ENCODE assay signal across 9 cellular contexts in genomic region chr2:68832161-68832869, GRCh38. TPM values are rescaled to one million over a fixed set of nuclear protein-coding genes. Genes with fewer than 3 reads are reported as not detected.
DNase-seq lines count a peak whose midpoint lies in the region; TF ChIP-seq lines count a peak whose summit lies in the region.
"Had no signal": no experiment of that assay in that cellular context is flagged by ENCODE, and none has a peak within 500 bp of the region (broad histone marks: within the 10 kb centered on the region; RNA-seq: fewer than 3 reads in every experiment).

No MANE protein-coding gene starts in this region.

- DNase-seq in GM06990 (ENCODE audit: extremely low read depth, insufficient read length): peak; percentile 19
- DNase-seq in NCI-H226: peak; percentile 41
- peak; percentile 62 for DNase-seq in activated naive CD4-positive, alpha-beta T cell treated with anti-CD3 and anti-CD28 coated beads for 36 hours
- DNase-seq in left ventricle myocardium inferior: peak; percentile 31
- DNase-seq in stimulated activated CD4-positive, alpha-beta T cell treated with anti-CD3 and anti-CD28 coated beads, Interleukin-12 subunit alpha, Interleukin-12 subunit beta, amount 100 ng/mL, for 4 hours: peak; percentile 17
- DNase-seq in NCI-H1417 (lab: John Stamatoyannopoulos, UW): no peak
- DNase-seq in NCI-H1092 (lab: John Stamatoyannopoulos, UW): no peak

- peak overlapping the region; percentile 90 for H3K27ac Mint-ChIP-seq in activated naive CD4-positive, alpha-beta T cell treated with anti-CD3 and anti-CD28 coated beads for 36 hours

- H3K27ac ChIP-seq in HEK293 (ENCODE audit: extremely low read depth, low read depth, low read length): no peak overlapping the region
- peak overlapping the region; percentile 83 for H3K27ac ChIP-seq in left ventricle myocardium inferior (replicated peaks)
- H3K27ac ChIP-seq: SK-N-MC had no signal

- intact Hi-C loops in activated naive CD4-positive, alpha-beta T cell treated with anti-CD3 and anti-CD28 coated beads for 36 hours (cut with micrococcal nuclease): loop anchor here (1.0 to 5.0 kb wide), 5 partner anchors 66 to 365 kb away; partner anchors contain the start of genes APLF and FBXO48
- intact Hi-C loops in left ventricle myocardium inferior (cut with micrococcal nuclease): no loop called here

- no peaks in the 10 kb centered on the region for H3K9me3 Mint-ChIP-seq in activated naive CD4-positive, alpha-beta T cell treated with anti-CD3 and anti-CD28 coated beads for 36 hours

- H3K36me3 ChIP-seq in GM06990 (ENCODE audit: control insufficient read depth, insufficient read depth, low read length): no peaks in the 10 kb centered on the region
- H3K36me3 ChIP-seq in HEK293 (ENCODE audit: control insufficient read depth in 2 of 2, insufficient read depth in 1 of 2, low read length in 2 of 2): no peaks in the 10 kb centered on the region
- no peaks in the 10 kb centered on the region for H3K36me3 ChIP-seq in left ventricle myocardium inferior

- H3K4me1 ChIP-seq in HEK293 (ENCODE audit: control insufficient read depth, insufficient read depth, low read length) (peaks cover 8% of the 10 kb centered on the region), left ventricle myocardium inferior (peaks cover 55% of the 10 kb centered on the region)

- peaks cover 67% of the 10 kb centered on the region for H3K4me1 Mint-ChIP-seq in activated naive CD4-positive, alpha-beta T cell treated with anti-CD3 and anti-CD28 coated beads for 36 hours (ENCODE audit: low read depth)

- H3K9me3 ChIP-seq in HEK293 (ENCODE audit: control insufficient read depth, insufficient read depth, low read depth, low read length): no peaks in the 10 kb centered on the region
- H3K9me3 ChIP-seq in left ventricle myocardium inferior (replicated peaks): no peaks in the 10 kb centered on the region

- peak overlapping the region; percentile 51 for H3K4me3 Mint-ChIP-seq in activated naive CD4-positive, alpha-beta T cell treated with anti-CD3 and anti-CD28 coated beads for 36 hours

- H3K4me3 ChIP-seq in GM06990 (replicated peaks; ENCODE audit: low read depth, low read length) (no peak overlapping the region), HEK293 (ENCODE audit: low read depth, low read length) (no peak overlapping the region), left ventricle myocardium inferior (no peak overlapping the region)
- H3K4me3 ChIP-seq: SK-N-MC had no signal

- TF ChIP-seq CTCF in GM06990 (IDR thresholded peaks at IDR 0.05; ENCODE audit: insufficient read depth, low read length, poor library complexity, severe bottlenecking) (no peak), HEK293 (tag by site-specific recombination; IDR thresholded peaks at IDR 0.05) (no peak), left ventricle myocardium inferior (IDR thresholded peaks at IDR 0.05; ENCODE audit: borderline replicate concordance) (no peak)

- POLR2A ChIA-PET in HEK293 (lab: Yijun Ruan, JAX): no interaction called here

- no peaks in the 10 kb centered on the region for H3K27me3 Mint-ChIP-seq in activated naive CD4-positive, alpha-beta T cell treated with anti-CD3 and anti-CD28 coated beads for 36 hours (ENCODE audit: low read depth)

- H3K27me3 ChIP-seq in GM06990 (replicated peaks; ENCODE audit: control insufficient read depth, insufficient read depth, low read length) (no peaks in the 10 kb centered on the region; the same call in 1 of the 2 replicates), left ventricle myocardium inferior (ENCODE audit: low read depth) (no peaks in the 10 kb centered on the region)

- CTCF ChIA-PET in HEK293 (lab: Yijun Ruan, JAX): interaction anchor here (0.9 to 10.0 kb wide), 3 partner anchors 75 to 123 kb away, joined by 4 to 130 read pairs (median 4); no protein-coding TSS in a partner anchor
- CTCF ChIA-PET in activated naive CD4-positive, alpha-beta T cell treated with anti-CD3 and anti-CD28 coated beads for 36 hours (lab: Charles Lee): interaction anchor here (1.1 to 1.4 kb wide), 4 partner anchors 65 to 95 kb away, joined by 3 to 4 read pairs (median 4); no protein-coding TSS in a partner anchor

- peaks cover 3% of the 10 kb centered on the region for H3K36me3 Mint-ChIP-seq in activated naive CD4-positive, alpha-beta T cell treated with anti-CD3 and anti-CD28 coated beads for 36 hours (ENCODE audit: low read depth)

TF ChIP-seq in HEK293, 187 proteins besides CTCF, POLR2A, EP300 and RAD21:
- TF ChIP-seq ZFHX2 (tag by site-specific recombination; conservative IDR thresholded peaks at IDR 0.05) (peak; percentile 53), ZNF776 (tag by site-specific recombination; IDR thresholded peaks at IDR 0.05; ENCODE audit: borderline replicate concordance) (no peak), SP7 (tag by site-specific recombination; IDR thresholded peaks at IDR 0.05) (0 out of 2 replicates have a peak, but pooled peaks have one; percentile 35), SCRT2 (tag by site-specific recombination; IDR thresholded peaks at IDR 0.05) (peak; percentile 64; the same call in 1 of the 2 replicates)
TF ChIP-seq in HEK293: peak in this region for 3.

RNA-seq across cellular contexts. Expression of gene BMP10, which starts 38.9 kb away (rescaled TPM):
- not detected for total RNA-seq in activated naive CD4-positive, alpha-beta T cell treated with anti-CD3 and anti-CD28 coated beads for 36 hours
- total RNA-seq in left ventricle myocardium inferior: 0.19 TPM

Comparison
In these comparisons a context has a peak if more than half of its experiments do, and no peak if none do; other contexts are left out.
1. DNase-seq: peak in GM06990 (single experiment), NCI-H226 (single experiment), activated naive CD4-positive, alpha-beta T cell treated with anti-CD3 and anti-CD28 coated beads for 36 hours (single experiment), left ventricle myocardium inferior (single experiment) and stimulated activated CD4-positive, alpha-beta T cell treated with anti-CD3 and anti-CD28 coated beads, Interleukin-12 subunit alpha, Interleukin-12 subunit beta, amount 100 ng/mL, for 4 hours (single experiment); none in NCI-H1417 (0 of 3) and NCI-H1092 (single experiment).